9 cellular contexts compared by ENCODE assay signal in genomic region chr3:194312743-194313281, GRCh38. TPM values are rescaled to one million over a fixed set of nuclear protein-coding genes. Genes with fewer than 3 reads are reported as not detected.
DNase-seq lines count a peak whose midpoint lies in the region; TF ChIP-seq lines count a peak whose summit lies in the region.
"Had no signal": no experiment of that assay in that cellular context is flagged by ENCODE, and none has a peak within 500 bp of the region (broad histone marks: within the 10 kb centered on the region; RNA-seq: fewer than 3 reads in every experiment).

No MANE protein-coding gene starts in this region.

- DNase-seq in EL = peak; percentile 26
- peak; percentile 91 for DNase-seq in NCI-H446 treated with DMSO at 0.1 percent for 48 hours (lab: John Stamatoyannopoulos, UW)
- peak; percentile 53 for DNase-seq in fibroblast of the conjunctiva (ENCODE audit: low read depth)
- DNase-seq in renal cortical epithelial cell (ENCODE audit: low read depth) = peak; percentile 81
- DNase-seq in WERI-Rb-1 = no peak
- DNase-seq in NOMO-1 treated with dmso at 0.1 percent for 144 hours (lab: John Stamatoyannopoulos, UW; ENCODE audit: unreplicated experiment) = no peak
- no peak for DNase-seq in AML-193 (lab: John Stamatoyannopoulos, UW)
- DNase-seq in iPS-NIHi11 (ENCODE audit: low spot score) = no peak

- H3K4me3 ChIP-seq in WERI-Rb-1 (ENCODE audit: low read depth, low read length) = no peak overlapping the region

- H3K36me3 ChIP-seq in WERI-Rb-1 = no peaks in the 10 kb centered on the region

- H3K27me3 ChIP-seq in WERI-Rb-1 (ENCODE audit: insufficient read depth, low read depth, severe bottlenecking) = no peaks in the 10 kb centered on the region

- H3K9me3 ChIP-seq in WERI-Rb-1 (ENCODE audit: severe bottlenecking) = no peaks in the 10 kb centered on the region

- no peak for TF ChIP-seq CTCF in WERI-Rb-1 (IDR thresholded peaks at IDR 0.05; ENCODE audit: low read depth, low read length)

- H3K27ac ChIP-seq in WERI-Rb-1 = no peak overlapping the region

RNA-seq across cellular contexts. Expression of gene CPN2, which starts 38.3 kb away (rescaled TPM):
- 0.05 TPM in 1 of 2 replicates, not detected in the other for total RNA-seq in renal cortical epithelial cell
- total RNA-seq: naive thymus-derived CD8-positive, alpha-beta T cell had no signal

RNA-seq across cellular contexts. Expression of gene LRRC15, which starts 56.7 kb away (rescaled TPM):
- not detected in 2 replicates for total RNA-seq in renal cortical epithelial cell
- total RNA-seq: naive thymus-derived CD8-positive, alpha-beta T cell had no signal

Comparison
In these comparisons a context has a peak if more than half of its experiments do, and no peak if none do; other contexts are left out.
1. DNase-seq: peak in EL (single experiment), NCI-H446 treated with DMSO at 0.1 percent for 48 hours (single experiment), fibroblast of the conjunctiva (single experiment) and renal cortical epithelial cell (single experiment); none in WERI-Rb-1 (single experiment), NOMO-1 treated with dmso at 0.1 percent for 144 hours (single experiment), AML-193 (0 of 2) and iPS-NIHi11 (single experiment).